ENCODE assay signal across 1 cellular context in genomic region chr17:75645889-75646625, GRCh38.
TF ChIP-seq lines count a peak whose summit lies in the region.

No MANE protein-coding gene starts in this region.

TF ChIP-seq in HepG2, 621 proteins besides CTCF, POLR2A, EP300 and RAD21 (continued from another document and continues in another):
- 0 out of 2 replicates have a peak, but pooled peaks have one; percentile 46 for TF ChIP-seq FOXC1 (CRISPR knock-in tag; IDR thresholded peaks at IDR 0.05; ENCODE audit: borderline replicate concordance)
- TF ChIP-seq HHEX (CRISPR knock-in tag; IDR thresholded peaks at IDR 0.05) = no peak
- TF ChIP-seq KMT2B (CRISPR knock-in tag; IDR thresholded peaks at IDR 0.05) = peak; percentile 55; the same call in 1 of the 2 replicates
- TF ChIP-seq ASH2L (IDR thresholded peaks at IDR 0.05; ENCODE audit: insufficient read length, low read depth, low read length) = peak; percentile 78
- TF ChIP-seq ZNF232 (CRISPR knock-in tag; IDR thresholded peaks at IDR 0.05; ENCODE audit: borderline replicate concordance) = peak; percentile 73; the same call in 1 of the 2 replicates
- peak; percentile 95; the same call in 1 of the 2 replicates for TF ChIP-seq ZFP90 (CRISPR knock-in tag; IDR thresholded peaks at IDR 0.05; ENCODE audit: borderline replicate concordance)
- peak; percentile 23; the same call in 1 of the 2 replicates for TF ChIP-seq HMG20A (CRISPR knock-in tag; IDR thresholded peaks at IDR 0.05; ENCODE audit: borderline replicate concordance)
- no peak for TF ChIP-seq ATF7 (IDR thresholded peaks at IDR 0.05)
- peak; percentile 72; the same call in 1 of the 2 replicates for TF ChIP-seq ATF7 (CRISPR knock-in tag; IDR thresholded peaks at IDR 0.05)
- peak; percentile 93; the same call in 1 of the 2 replicates for TF ChIP-seq ZNF713 (CRISPR knock-in tag; IDR thresholded peaks at IDR 0.05)
- peak; percentile 98 for TF ChIP-seq ZNF687 (CRISPR knock-in tag; IDR thresholded peaks at IDR 0.05)
- no peak for TF ChIP-seq TEAD2 (CRISPR knock-in tag; IDR thresholded peaks at IDR 0.05)
- TF ChIP-seq SAP130 (CRISPR knock-in tag; IDR thresholded peaks at IDR 0.05; ENCODE audit: low read depth) = peak; percentile 98
- TF ChIP-seq TFAP4 (IDR thresholded peaks at IDR 0.05; ENCODE audit: borderline replicate concordance, low read depth) = peak; percentile 7; the same call in 1 of the 2 replicates
- 0 out of 2 replicates have a peak, but pooled peaks have one; percentile 23 for TF ChIP-seq ZNF329 (CRISPR knock-in tag; IDR thresholded peaks at IDR 0.05; ENCODE audit: low read depth)
- TF ChIP-seq AKAP8 (CRISPR knock-in tag; IDR thresholded peaks at IDR 0.05) = peak; percentile 87
- no peak for TF ChIP-seq GZF1 (CRISPR knock-in tag; IDR thresholded peaks at IDR 0.05)
- TF ChIP-seq TBP (CRISPR knock-in tag; IDR thresholded peaks at IDR 0.05) = 0 out of 2 replicates have a peak, but pooled peaks have one; percentile 37
- peak; percentile 34; the same call in 1 of the 2 replicates for TF ChIP-seq KMT2A (CRISPR knock-in tag; IDR thresholded peaks at IDR 0.05)
- peak; percentile 27 for TF ChIP-seq DBP (CRISPR knock-in tag; IDR thresholded peaks at IDR 0.05; ENCODE audit: not compliant biosample characterization)
- TF ChIP-seq PRDM4 (CRISPR knock-in tag; IDR thresholded peaks at IDR 0.05; ENCODE audit: borderline replicate concordance) = no peak
- TF ChIP-seq HNRNPLL (IDR thresholded peaks at IDR 0.05; ENCODE audit: low read depth, low read length, poor library complexity, severe bottlenecking) = peak; percentile 90
- peak; percentile 65; the same call in 1 of the 2 replicates for TF ChIP-seq SIN3A (IDR thresholded peaks at IDR 0.05; ENCODE audit: borderline replicate concordance, low read depth, low read length)
- 0 out of 2 replicates have a peak, but pooled peaks have one; percentile 36 for TF ChIP-seq BHLHE40 (IDR thresholded peaks at IDR 0.05; ENCODE audit: low read length)
- TF ChIP-seq PAXIP1 (CRISPR knock-in tag; conservative IDR thresholded peaks at IDR 0.05) = peak; percentile 92
- TF ChIP-seq DRAP1 (CRISPR knock-in tag; IDR thresholded peaks at IDR 0.05) = peak; percentile 84
- TF ChIP-seq MIXL1 (CRISPR knock-in tag; IDR thresholded peaks at IDR 0.05) = 0 out of 2 replicates have a peak, but pooled peaks have one; percentile 40
- TF ChIP-seq PTBP1 (IDR thresholded peaks at IDR 0.05; ENCODE audit: low read depth, low read length, poor library complexity, severe bottlenecking) = no peak
- TF ChIP-seq KDM1A (CRISPR knock-in tag; IDR thresholded peaks at IDR 0.05) = no peak
- TF ChIP-seq ZBED4 (CRISPR knock-in tag; IDR thresholded peaks at IDR 0.05; ENCODE audit: borderline replicate concordance) = peak; percentile 73; the same call in 1 of the 2 replicates
- peak; percentile 48 for TF ChIP-seq AGO2 (optimal IDR thresholded peaks at IDR 0.05; ENCODE audit: low read depth, low read length)
- peak; percentile 28 for TF ChIP-seq ZNF781 (CRISPR knock-in tag; IDR thresholded peaks at IDR 0.05; ENCODE audit: borderline replicate concordance, not compliant biosample characterization)
- TF ChIP-seq RARA (CRISPR knock-in tag; IDR thresholded peaks at IDR 0.05) = peak; percentile 27; the same call in 1 of the 2 replicates
- no peak for TF ChIP-seq ARID3A (IDR thresholded peaks at IDR 0.05; ENCODE audit: low read depth, low read length)
- TF ChIP-seq JUND (CRISPR knock-in tag; IDR thresholded peaks at IDR 0.05) = peak; percentile 14; the same call in 1 of the 2 replicates
- TF ChIP-seq GMEB2 (CRISPR knock-in tag; IDR thresholded peaks at IDR 0.05; ENCODE audit: low read depth) = no peak
- TF ChIP-seq DR1 (CRISPR knock-in tag; IDR thresholded peaks at IDR 0.05) = peak; percentile 74
- TF ChIP-seq SIX1 (CRISPR knock-in tag; IDR thresholded peaks at IDR 0.05; ENCODE audit: borderline replicate concordance) = 0 out of 2 replicates have a peak, but pooled peaks have one; percentile 12
- 0 out of 2 replicates have a peak, but pooled peaks have one; percentile 38 for TF ChIP-seq KDM6A (CRISPR knock-in tag; IDR thresholded peaks at IDR 0.05; ENCODE audit: low read depth)
- TF ChIP-seq ZNF205 (CRISPR knock-in tag; IDR thresholded peaks at IDR 0.05) = 0 out of 2 replicates have a peak, but pooled peaks have one; percentile 50
- TF ChIP-seq ZNF446 (CRISPR knock-in tag; IDR thresholded peaks at IDR 0.05) = no peak
- TF ChIP-seq ZNF567 (CRISPR knock-in tag; IDR thresholded peaks at IDR 0.05; ENCODE audit: borderline replicate concordance) = peak; percentile 94
